In the genomic region with DNA sequence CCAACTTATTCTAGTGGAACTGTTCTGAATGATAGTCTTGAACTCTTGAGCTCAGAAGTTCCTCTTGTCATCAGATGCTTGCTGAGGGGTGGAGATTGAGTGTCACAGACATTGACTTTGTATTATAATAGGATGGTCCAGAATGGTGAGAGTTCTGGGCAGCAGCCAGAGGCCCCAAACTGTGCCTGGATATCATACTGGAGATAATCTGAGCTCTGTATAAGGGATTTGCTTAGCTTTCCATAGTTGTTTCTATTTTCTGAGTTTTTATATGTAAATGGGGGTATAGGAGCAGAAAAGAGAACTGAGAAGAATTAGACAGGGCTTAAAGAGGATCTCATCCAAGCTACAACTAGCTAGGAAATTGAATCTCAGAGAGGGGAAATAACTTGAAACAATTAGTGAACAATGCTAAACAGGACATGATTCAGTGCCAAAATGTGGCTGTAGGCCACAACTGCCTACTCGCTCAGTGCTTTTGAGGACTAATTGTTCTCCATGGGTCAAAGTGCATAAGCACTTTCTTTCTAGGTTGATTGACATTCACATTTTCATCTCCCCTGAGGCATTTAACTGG, we compare ENCODE assay signal across 2 cellular contexts.
A peak's percentile ranks its signal among the peaks of the same experiment; 100 is the strongest.
TF ChIP-seq lines count a peak whose summit lies in the region.

No MANE protein-coding gene starts in this region.

TF ChIP-seq in GM12878, 131 proteins besides CTCF, POLR2A, EP300 and RAD21 (continues in another document):
- TF ChIP-seq, protein P1, sequence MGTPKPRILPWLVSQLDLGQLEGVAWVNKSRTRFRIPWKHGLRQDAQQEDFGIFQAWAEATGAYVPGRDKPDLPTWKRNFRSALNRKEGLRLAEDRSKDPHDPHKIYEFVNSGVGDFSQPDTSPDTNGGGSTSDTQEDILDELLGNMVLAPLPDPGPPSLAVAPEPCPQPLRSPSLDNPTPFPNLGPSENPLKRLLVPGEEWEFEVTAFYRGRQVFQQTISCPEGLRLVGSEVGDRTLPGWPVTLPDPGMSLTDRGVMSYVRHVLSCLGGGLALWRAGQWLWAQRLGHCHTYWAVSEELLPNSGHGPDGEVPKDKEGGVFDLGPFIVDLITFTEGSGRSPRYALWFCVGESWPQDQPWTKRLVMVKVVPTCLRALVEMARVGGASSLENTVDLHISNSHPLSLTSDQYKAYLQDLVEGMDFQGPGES (IDR thresholded peaks at IDR 0.05): no peak
- TF ChIP-seq, protein P2, sequence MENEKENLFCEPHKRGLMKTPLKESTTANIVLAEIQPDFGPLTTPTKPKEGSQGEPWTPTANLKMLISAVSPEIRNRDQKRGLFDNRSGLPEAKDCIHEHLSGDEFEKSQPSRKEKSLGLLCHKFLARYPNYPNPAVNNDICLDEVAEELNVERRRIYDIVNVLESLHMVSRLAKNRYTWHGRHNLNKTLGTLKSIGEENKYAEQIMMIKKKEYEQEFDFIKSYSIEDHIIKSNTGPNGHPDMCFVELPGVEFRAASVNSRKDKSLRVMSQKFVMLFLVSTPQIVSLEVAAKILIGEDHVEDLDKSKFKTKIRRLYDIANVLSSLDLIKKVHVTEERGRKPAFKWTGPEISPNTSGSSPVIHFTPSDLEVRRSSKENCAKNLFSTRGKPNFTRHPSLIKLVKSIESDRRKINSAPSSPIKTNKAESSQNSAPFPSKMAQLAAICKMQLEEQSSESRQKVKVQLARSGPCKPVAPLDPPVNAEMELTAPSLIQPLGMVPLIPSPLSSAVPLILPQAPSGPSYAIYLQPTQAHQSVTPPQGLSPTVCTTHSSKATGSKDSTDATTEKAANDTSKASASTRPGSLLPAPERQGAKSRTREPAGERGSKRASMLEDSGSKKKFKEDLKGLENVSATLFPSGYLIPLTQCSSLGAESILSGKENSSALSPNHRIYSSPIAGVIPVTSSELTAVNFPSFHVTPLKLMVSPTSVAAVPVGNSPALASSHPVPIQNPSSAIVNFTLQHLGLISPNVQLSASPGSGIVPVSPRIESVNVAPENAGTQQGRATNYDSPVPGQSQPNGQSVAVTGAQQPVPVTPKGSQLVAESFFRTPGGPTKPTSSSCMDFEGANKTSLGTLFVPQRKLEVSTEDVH (IDR thresholded peaks at IDR 0.05; ENCODE audit: low read depth, partially characterized antibody): no peak
- no peak for TF ChIP-seq TCF12 (IDR thresholded peaks at IDR 0.05; ENCODE audit: low read depth, low read length)
- peak; percentile 61; the same call in 1 of the 2 replicates for TF ChIP-seq DPF2 (IDR thresholded peaks at IDR 0.05)
- no peak for TF ChIP-seq NRF1 (conservative IDR thresholded peaks at IDR 0.05; ENCODE audit: low read depth, low read length)
- TF ChIP-seq, protein P3, sequence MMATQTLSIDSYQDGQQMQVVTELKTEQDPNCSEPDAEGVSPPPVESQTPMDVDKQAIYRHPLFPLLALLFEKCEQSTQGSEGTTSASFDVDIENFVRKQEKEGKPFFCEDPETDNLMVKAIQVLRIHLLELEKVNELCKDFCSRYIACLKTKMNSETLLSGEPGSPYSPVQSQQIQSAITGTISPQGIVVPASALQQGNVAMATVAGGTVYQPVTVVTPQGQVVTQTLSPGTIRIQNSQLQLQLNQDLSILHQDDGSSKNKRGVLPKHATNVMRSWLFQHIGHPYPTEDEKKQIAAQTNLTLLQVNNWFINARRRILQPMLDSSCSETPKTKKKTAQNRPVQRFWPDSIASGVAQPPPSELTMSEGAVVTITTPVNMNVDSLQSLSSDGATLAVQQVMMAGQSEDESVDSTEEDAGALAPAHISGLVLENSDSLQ (IDR thresholded peaks at IDR 0.05): peak; percentile 89
- no peak for TF ChIP-seq CHD1 (IDR thresholded peaks at IDR 0.05; ENCODE audit: low read depth, low read length)
- TF ChIP-seq SMC3 (IDR thresholded peaks at IDR 0.05; ENCODE audit: borderline replicate concordance, low read length): no peak
- TF ChIP-seq NR2F1 (conservative IDR thresholded peaks at IDR 0.05): peak; percentile 86
- TF ChIP-seq YY1 (IDR thresholded peaks at IDR 0.05; ENCODE audit: low read depth, low read length): no peak
- no peak for TF ChIP-seq SMAD1 (IDR thresholded peaks at IDR 0.05; ENCODE audit: low read depth, partially characterized antibody)
- TF ChIP-seq HDAC6 (IDR thresholded peaks at IDR 0.05; ENCODE audit: unreplicated experiment): no peak
- TF ChIP-seq, protein P4, sequence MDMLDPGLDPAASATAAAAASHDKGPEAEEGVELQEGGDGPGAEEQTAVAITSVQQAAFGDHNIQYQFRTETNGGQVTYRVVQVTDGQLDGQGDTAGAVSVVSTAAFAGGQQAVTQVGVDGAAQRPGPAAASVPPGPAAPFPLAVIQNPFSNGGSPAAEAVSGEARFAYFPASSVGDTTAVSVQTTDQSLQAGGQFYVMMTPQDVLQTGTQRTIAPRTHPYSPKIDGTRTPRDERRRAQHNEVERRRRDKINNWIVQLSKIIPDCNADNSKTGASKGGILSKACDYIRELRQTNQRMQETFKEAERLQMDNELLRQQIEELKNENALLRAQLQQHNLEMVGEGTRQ (IDR thresholded peaks at IDR 0.05; ENCODE audit: borderline replicate concordance, low read depth, low read length): no peak
- TF ChIP-seq ZZZ3 (IDR thresholded peaks at IDR 0.05; ENCODE audit: control insufficient read depth, insufficient read length, low read depth): no peak
- TF ChIP-seq MTA2 (IDR thresholded peaks at IDR 0.05; ENCODE audit: low read depth): peak; percentile 92
- TF ChIP-seq, protein P5, sequence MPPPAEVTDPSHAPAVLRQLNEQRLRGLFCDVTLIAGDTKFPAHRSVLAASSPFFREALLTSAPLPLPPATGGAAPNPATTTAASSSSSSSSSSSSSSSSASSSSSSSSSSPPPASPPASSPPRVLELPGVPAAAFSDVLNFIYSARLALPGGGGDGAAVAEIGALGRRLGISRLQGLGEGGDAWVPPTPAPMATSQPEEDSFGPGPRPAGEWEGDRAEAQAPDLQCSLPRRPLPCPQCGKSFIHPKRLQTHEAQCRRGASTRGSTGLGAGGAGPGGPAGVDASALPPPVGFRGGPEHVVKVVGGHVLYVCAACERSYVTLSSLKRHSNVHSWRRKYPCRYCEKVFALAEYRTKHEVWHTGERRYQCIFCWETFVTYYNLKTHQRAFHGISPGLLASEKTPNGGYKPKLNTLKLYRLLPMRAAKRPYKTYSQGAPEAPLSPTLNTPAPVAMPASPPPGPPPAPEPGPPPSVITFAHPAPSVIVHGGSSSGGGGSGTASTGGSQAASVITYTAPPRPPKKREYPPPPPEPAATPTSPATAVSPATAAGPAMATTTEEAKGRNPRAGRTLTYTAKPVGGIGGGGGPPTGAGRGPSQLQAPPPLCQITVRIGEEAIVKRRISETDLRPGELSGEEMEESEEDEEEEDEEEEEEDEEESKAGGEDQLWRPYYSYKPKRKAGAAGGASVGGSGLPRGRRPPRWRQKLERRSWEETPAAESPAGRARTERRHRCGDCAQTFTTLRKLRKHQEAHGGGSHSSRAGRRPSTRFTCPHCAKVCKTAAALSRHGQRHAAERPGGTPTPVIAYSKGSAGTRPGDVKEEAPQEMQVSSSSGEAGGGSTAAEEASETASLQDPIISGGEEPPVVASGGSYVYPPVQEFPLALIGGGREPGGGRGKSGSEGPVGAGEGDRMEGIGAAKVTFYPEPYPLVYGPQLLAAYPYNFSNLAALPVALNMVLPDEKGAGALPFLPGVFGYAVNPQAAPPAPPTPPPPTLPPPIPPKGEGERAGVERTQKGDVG (CRISPR knock-in tag; IDR thresholded peaks at IDR 0.05): no peak

TF ChIP-seq in liver, 16 proteins besides CTCF, POLR2A, EP300 and RAD21:
- TF ChIP-seq HNF4A (conservative IDR thresholded peaks at IDR 0.05) (no peak), NR2F2 (IDR thresholded peaks at IDR 0.05) (peak; percentile 17), JUND (IDR thresholded peaks at IDR 0.05) (no peak)
- TF ChIP-seq, protein P6, sequence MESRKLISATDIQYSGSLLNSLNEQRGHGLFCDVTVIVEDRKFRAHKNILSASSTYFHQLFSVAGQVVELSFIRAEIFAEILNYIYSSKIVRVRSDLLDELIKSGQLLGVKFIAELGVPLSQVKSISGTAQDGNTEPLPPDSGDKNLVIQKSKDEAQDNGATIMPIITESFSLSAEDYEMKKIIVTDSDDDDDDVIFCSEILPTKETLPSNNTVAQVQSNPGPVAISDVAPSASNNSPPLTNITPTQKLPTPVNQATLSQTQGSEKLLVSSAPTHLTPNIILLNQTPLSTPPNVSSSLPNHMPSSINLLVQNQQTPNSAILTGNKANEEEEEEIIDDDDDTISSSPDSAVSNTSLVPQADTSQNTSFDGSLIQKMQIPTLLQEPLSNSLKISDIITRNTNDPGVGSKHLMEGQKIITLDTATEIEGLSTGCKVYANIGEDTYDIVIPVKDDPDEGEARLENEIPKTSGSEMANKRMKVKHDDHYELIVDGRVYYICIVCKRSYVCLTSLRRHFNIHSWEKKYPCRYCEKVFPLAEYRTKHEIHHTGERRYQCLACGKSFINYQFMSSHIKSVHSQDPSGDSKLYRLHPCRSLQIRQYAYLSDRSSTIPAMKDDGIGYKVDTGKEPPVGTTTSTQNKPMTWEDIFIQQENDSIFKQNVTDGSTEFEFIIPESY (IDR thresholded peaks at IDR 0.05): no peak
- TF ChIP-seq, protein P7, sequence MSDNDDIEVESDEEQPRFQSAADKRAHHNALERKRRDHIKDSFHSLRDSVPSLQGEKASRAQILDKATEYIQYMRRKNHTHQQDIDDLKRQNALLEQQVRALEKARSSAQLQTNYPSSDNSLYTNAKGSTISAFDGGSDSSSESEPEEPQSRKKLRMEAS (IDR thresholded peaks at IDR 0.05): no peak
- TF ChIP-seq, protein P8, sequence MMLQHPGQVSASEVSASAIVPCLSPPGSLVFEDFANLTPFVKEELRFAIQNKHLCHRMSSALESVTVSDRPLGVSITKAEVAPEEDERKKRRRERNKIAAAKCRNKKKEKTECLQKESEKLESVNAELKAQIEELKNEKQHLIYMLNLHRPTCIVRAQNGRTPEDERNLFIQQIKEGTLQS (IDR thresholded peaks at IDR 0.05): no peak
- TF ChIP-seq, protein P9, sequence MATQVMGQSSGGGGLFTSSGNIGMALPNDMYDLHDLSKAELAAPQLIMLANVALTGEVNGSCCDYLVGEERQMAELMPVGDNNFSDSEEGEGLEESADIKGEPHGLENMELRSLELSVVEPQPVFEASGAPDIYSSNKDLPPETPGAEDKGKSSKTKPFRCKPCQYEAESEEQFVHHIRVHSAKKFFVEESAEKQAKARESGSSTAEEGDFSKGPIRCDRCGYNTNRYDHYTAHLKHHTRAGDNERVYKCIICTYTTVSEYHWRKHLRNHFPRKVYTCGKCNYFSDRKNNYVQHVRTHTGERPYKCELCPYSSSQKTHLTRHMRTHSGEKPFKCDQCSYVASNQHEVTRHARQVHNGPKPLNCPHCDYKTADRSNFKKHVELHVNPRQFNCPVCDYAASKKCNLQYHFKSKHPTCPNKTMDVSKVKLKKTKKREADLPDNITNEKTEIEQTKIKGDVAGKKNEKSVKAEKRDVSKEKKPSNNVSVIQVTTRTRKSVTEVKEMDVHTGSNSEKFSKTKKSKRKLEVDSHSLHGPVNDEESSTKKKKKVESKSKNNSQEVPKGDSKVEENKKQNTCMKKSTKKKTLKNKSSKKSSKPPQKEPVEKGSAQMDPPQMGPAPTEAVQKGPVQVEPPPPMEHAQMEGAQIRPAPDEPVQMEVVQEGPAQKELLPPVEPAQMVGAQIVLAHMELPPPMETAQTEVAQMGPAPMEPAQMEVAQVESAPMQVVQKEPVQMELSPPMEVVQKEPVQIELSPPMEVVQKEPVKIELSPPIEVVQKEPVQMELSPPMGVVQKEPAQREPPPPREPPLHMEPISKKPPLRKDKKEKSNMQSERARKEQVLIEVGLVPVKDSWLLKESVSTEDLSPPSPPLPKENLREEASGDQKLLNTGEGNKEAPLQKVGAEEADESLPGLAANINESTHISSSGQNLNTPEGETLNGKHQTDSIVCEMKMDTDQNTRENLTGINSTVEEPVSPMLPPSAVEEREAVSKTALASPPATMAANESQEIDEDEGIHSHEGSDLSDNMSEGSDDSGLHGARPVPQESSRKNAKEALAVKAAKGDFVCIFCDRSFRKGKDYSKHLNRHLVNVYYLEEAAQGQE (IDR thresholded peaks at IDR 0.05): no peak
